In the genomic region with DNA sequence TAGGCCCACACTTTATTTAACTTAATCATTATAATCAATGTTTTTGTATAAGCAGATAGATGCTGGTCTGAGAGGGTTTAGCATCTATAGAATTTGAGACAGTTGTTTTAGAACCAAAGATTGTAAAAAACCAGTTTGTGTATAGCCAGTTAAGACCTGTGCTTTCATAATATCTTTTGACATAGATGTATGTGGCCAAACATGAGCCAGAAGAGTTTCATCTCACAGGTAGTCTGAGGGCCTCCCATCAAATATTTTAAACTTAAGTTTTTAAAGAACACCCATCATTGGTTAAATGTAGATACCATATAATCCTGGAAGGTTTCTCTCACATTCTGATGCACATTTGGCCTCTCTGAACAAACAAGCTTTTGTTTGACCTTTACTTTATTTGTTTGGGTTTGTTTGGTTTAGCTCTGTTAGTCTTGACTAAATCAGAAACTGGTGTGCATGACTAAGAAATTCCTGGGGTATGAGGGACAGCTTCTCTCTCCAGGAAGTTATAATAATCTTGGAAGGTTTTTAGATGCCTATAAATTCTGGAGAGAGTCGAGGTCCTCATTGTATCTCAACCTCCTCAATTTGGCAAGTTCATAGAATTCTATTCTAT, we compare ENCODE assay signal across 12 cellular contexts. TPM values are rescaled to one million over a fixed set of nuclear protein-coding genes. Genes with fewer than 3 reads are reported as not detected.
DNase-seq lines count a peak whose midpoint lies in the region; ATAC-seq and TF ChIP-seq lines count a peak whose summit lies in the region.
"Had no signal": no experiment of that assay in that cellular context is flagged by ENCODE, and none has a peak within 500 bp of the region (broad histone marks: within the 10 kb centered on the region; RNA-seq: fewer than 3 reads in every experiment).

No MANE protein-coding gene starts in this region.

- no peak for ATAC-seq in HG03025 (IDR thresholded peaks at IDR 0.05; ENCODE audit: low FRiP score, unreplicated experiment)
- ATAC-seq: K562 had no signal

- no peaks in the 10 kb centered on the region for H3K36me3 ChIP-seq in BJ (ENCODE audit: control insufficient read depth, insufficient read depth, low read length)

- no peaks in the 10 kb centered on the region for H3K9me3 Mint-ChIP-seq in activated T-cell treated with anti-CD3 and anti-CD28 coated beads, Interleukin-2, amount 50 U/mL, for 24 hours

- DNase-seq in BJ (ENCODE audit: low read depth), result peak; percentile 52
- DNase-seq in HuH-7 (ENCODE audit: low spot score), result peak; percentile 30
- peak; percentile 81 for DNase-seq in dedifferentiated amniotic fluid mesenchymal stem cell (ENCODE audit: extremely low spot score)
- DNase-seq in non-pigmented ciliary epithelial cell (ENCODE audit: low read depth), result peak; percentile 54
- no peak for DNase-seq in activated T-cell treated with anti-CD3 and anti-CD28 coated beads, Interleukin-2, amount 50 U/mL, for 24 hours
- DNase-seq in Kasumi-1 (lab: John Stamatoyannopoulos, UW), result no peak
- DNase-seq in effector CD4-positive, alpha-beta T cell, result no peak
- DNase-seq: amygdala, islet precursor cell, naive B cell had no signal

- H3K36me3 Mint-ChIP-seq in activated T-cell treated with anti-CD3 and anti-CD28 coated beads, Interleukin-2, amount 50 U/mL, for 24 hours (ENCODE audit: low read depth), result no peaks in the 10 kb centered on the region

- TF ChIP-seq CTCF in BJ (IDR thresholded peaks at IDR 0.05; ENCODE audit: insufficient read depth, low read depth, low read length), result no peak

- CTCF ChIA-PET in BJ (lab: Yijun Ruan, JAX), result interaction anchor here (0.8 to 1.7 kb wide), 6 partner anchors 9 to 564 kb away, joined by 3 to 4 read pairs (median 3); no protein-coding TSS in a partner anchor

- H3K4me3 ChIP-seq in BJ (ENCODE audit: low read depth, low read length), result no peak overlapping the region
- H3K4me3 ChIP-seq: K562 had no signal

- no peak overlapping the region for H3K4me3 Mint-ChIP-seq in activated T-cell treated with anti-CD3 and anti-CD28 coated beads, Interleukin-2, amount 50 U/mL, for 24 hours
- H3K4me3 Mint-ChIP-seq: naive B cell had no signal

- POLR2A ChIA-PET in BJ (lab: Charles Lee), result interaction anchor here (0.6 to 0.7 kb wide), 2 partner anchors 38 to 49 kb away, joined by 3 read pairs; no protein-coding TSS in a partner anchor

- no peaks in the 10 kb centered on the region for H3K27me3 ChIP-seq in BJ (ENCODE audit: control insufficient read depth, insufficient read depth, low read length)

- H3K27me3 Mint-ChIP-seq in activated T-cell treated with anti-CD3 and anti-CD28 coated beads, Interleukin-2, amount 50 U/mL, for 24 hours, result no peaks in the 10 kb centered on the region
- H3K27me3 Mint-ChIP-seq: naive B cell had no signal

- H3K27ac Mint-ChIP-seq in activated T-cell treated with anti-CD3 and anti-CD28 coated beads, Interleukin-2, amount 50 U/mL, for 24 hours, result no peak overlapping the region

- H3K4me1 Mint-ChIP-seq in activated T-cell treated with anti-CD3 and anti-CD28 coated beads, Interleukin-2, amount 50 U/mL, for 24 hours (ENCODE audit: low read depth), result no peaks in the 10 kb centered on the region

RNA-seq across cellular contexts. Expression of gene TMEM200A, which starts 58.0 kb away (rescaled TPM):
- polyA plus RNA-seq in BJ (2011; rRNA removed), result 6.0 and 9.2 TPM in 2 replicates
- 5.9 and 8.7 TPM in 2 replicates for polyA minus RNA-seq in BJ (2011; rRNA and poly(A)+ RNA removed)
- polyA plus RNA-seq: K562 had no signal

Comparison
In these comparisons a context has a peak if more than half of its experiments do, and no peak if none do; other contexts are left out.
1. DNase-seq: peak in BJ (single experiment), HuH-7 (single experiment), dedifferentiated amniotic fluid mesenchymal stem cell (single experiment) and non-pigmented ciliary epithelial cell (single experiment); none in activated T-cell treated with anti-CD3 and anti-CD28 coated beads, Interleukin-2, amount 50 U/mL, for 24 hours (single experiment), Kasumi-1 (0 of 2) and effector CD4-positive, alpha-beta T cell (single experiment).